ENCODE assay signal across 14 cellular contexts in the genomic region with DNA sequence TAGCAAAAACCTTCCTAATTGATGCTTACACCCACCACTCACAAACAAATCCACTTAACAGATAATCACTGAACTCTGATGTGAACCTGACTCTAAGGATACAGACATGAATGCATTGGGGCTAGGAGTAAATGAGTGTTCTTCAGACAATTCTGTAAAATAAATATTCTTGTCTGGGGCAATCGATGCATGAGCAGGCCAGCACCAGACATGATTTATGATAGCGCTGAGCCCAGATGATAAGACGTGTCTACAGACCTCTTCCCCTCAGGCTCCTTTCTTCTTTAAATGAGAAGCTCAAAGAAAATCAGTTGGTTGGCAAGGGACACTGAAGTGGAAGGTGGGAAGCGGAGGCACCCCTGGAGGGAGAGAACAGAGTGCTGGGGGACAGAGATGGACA. TPM values are rescaled to one million over a fixed set of nuclear protein-coding genes. Genes with fewer than 3 reads are reported as not detected.
DNase-seq lines count a peak whose midpoint lies in the region; ATAC-seq and TF ChIP-seq lines count a peak whose summit lies in the region.
"Had no signal": no experiment of that assay in that cellular context is flagged by ENCODE, and none has a peak within 500 bp of the region (broad histone marks: within the 10 kb centered on the region; RNA-seq: fewer than 3 reads in every experiment).

No MANE protein-coding gene starts in this region.

- DNase-seq in HEK293T (ENCODE audit: extremely low spot score) (peak; percentile 6), WERI-Rb-1 (no peak), fibroblast of villous mesenchyme (ENCODE audit: low read depth) (peak; percentile 21), T-helper 1 cell (no peak), SKM-1 (lab: John Stamatoyannopoulos, UW; ENCODE audit: unreplicated experiment) (no peak)
- DNase-seq in stimulated activated effector memory CD8-positive, alpha-beta T cell treated with anti-CD3 and anti-CD28 coated beads, Interleukin-12 subunit alpha, Interleukin-12 subunit beta, amount 100 ng/mL, for 72 hours (ENCODE audit: low spot score in 2 of 2), result no peak
- DNase-seq: EL, KBM-7, NCI-H1436, NCI-H2029, NCI-H2171, NCI-H774 had no signal

- peak overlapping the region; percentile 23 for H3K27ac Mint-ChIP-seq in stimulated activated effector memory CD8-positive, alpha-beta T cell treated with anti-CD3 and anti-CD28 coated beads, Interleukin-12 subunit alpha, Interleukin-12 subunit beta, amount 100 ng/mL, for 72 hours

- no peaks in the 10 kb centered on the region for H3K9me3 Mint-ChIP-seq in stimulated activated effector memory CD8-positive, alpha-beta T cell treated with anti-CD3 and anti-CD28 coated beads, Interleukin-12 subunit alpha, Interleukin-12 subunit beta, amount 100 ng/mL, for 72 hours

- no peaks in the 10 kb centered on the region for H3K27me3 ChIP-seq in WERI-Rb-1 (ENCODE audit: insufficient read depth, low read depth, severe bottlenecking)

- CTCF ChIA-PET in HEK293T (lab: Yijun Ruan, JAX), result no interaction called here

- POLR2A ChIA-PET in HEK293T (lab: Yijun Ruan, JAX), result no interaction called here

- H3K9me3 ChIP-seq in WERI-Rb-1 (ENCODE audit: severe bottlenecking), result peaks cover 4% of the 10 kb centered on the region

- H3K36me3 ChIP-seq in WERI-Rb-1, result no peaks in the 10 kb centered on the region

- H3K4me3 ChIP-seq in WERI-Rb-1 (ENCODE audit: low read depth, low read length), result no peak overlapping the region
- H3K4me3 ChIP-seq in fibroblast of villous mesenchyme (ENCODE audit: low read depth, low read length), result no peak overlapping the region

- no peaks in the 10 kb centered on the region for H3K4me1 Mint-ChIP-seq in stimulated activated effector memory CD8-positive, alpha-beta T cell treated with anti-CD3 and anti-CD28 coated beads, Interleukin-12 subunit alpha, Interleukin-12 subunit beta, amount 100 ng/mL, for 72 hours

- H3K4me3 Mint-ChIP-seq in stimulated activated effector memory CD8-positive, alpha-beta T cell treated with anti-CD3 and anti-CD28 coated beads, Interleukin-12 subunit alpha, Interleukin-12 subunit beta, amount 100 ng/mL, for 72 hours, result no peak overlapping the region

- no peaks in the 10 kb centered on the region for H3K36me3 Mint-ChIP-seq in stimulated activated effector memory CD8-positive, alpha-beta T cell treated with anti-CD3 and anti-CD28 coated beads, Interleukin-12 subunit alpha, Interleukin-12 subunit beta, amount 100 ng/mL, for 72 hours

- no peak for TF ChIP-seq CTCF in WERI-Rb-1 (IDR thresholded peaks at IDR 0.05; ENCODE audit: low read depth, low read length)
- no peak for TF ChIP-seq CTCF in fibroblast of villous mesenchyme (IDR thresholded peaks at IDR 0.05; ENCODE audit: insufficient read depth, low read depth, low read length)

- no peak for ATAC-seq in stimulated activated effector memory CD8-positive, alpha-beta T cell treated with anti-CD3 and anti-CD28 coated beads, Interleukin-12 subunit alpha, Interleukin-12 subunit beta, amount 100 ng/mL, for 72 hours
- no peak for ATAC-seq in GM19397 (IDR thresholded peaks at IDR 0.05; ENCODE audit: unreplicated experiment)
- no peak for ATAC-seq in HG02852 (IDR thresholded peaks at IDR 0.05; ENCODE audit: unreplicated experiment)

- H3K27ac ChIP-seq in WERI-Rb-1, result peak overlapping the region; percentile 1

TF ChIP-seq in HEK293T, 16 proteins besides CTCF, POLR2A, EP300 and RAD21:
- TF ChIP-seq, protein P1, sequence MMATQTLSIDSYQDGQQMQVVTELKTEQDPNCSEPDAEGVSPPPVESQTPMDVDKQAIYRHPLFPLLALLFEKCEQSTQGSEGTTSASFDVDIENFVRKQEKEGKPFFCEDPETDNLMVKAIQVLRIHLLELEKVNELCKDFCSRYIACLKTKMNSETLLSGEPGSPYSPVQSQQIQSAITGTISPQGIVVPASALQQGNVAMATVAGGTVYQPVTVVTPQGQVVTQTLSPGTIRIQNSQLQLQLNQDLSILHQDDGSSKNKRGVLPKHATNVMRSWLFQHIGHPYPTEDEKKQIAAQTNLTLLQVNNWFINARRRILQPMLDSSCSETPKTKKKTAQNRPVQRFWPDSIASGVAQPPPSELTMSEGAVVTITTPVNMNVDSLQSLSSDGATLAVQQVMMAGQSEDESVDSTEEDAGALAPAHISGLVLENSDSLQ (IDR thresholded peaks at IDR 0.05), result peak; percentile 51
- TF ChIP-seq SUZ12 (IDR thresholded peaks at IDR 0.05) (no peak), SP1 (IDR thresholded peaks at IDR 0.05) (no peak)
TF ChIP-seq in HEK293T: peak in this region for 1.

RNA-seq across cellular contexts. Expression of a gene that starts 27.3 kb away (rescaled TPM):
- total RNA-seq in fibroblast of villous mesenchyme, result 75.6 and 85.4 TPM in 2 replicates

Comparison
In these comparisons a context has a peak if more than half of its experiments do, and no peak if none do; other contexts are left out.
1. DNase-seq: peak in HEK293T (single experiment) and fibroblast of villous mesenchyme (single experiment); none in WERI-Rb-1 (single experiment), stimulated activated effector memory CD8-positive, alpha-beta T cell treated with anti-CD3 and anti-CD28 coated beads, Interleukin-12 subunit alpha, Interleukin-12 subunit beta, amount 100 ng/mL, for 72 hours (0 of 2), T-helper 1 cell (0 of 5) and SKM-1 (single experiment).